Comparison of ENCODE assay signal across 11 cellular contexts in genomic region chr2:41720702-41721344, GRCh38.
DNase-seq lines count a peak whose midpoint lies in the region; ATAC-seq and TF ChIP-seq lines count a peak whose summit lies in the region.
"Had no signal": no experiment of that assay in that cellular context is flagged by ENCODE, and none has a peak within 500 bp of the region (broad histone marks: within the 10 kb centered on the region; RNA-seq: fewer than 3 reads in every experiment).

No MANE protein-coding gene starts in this region.

- peaks cover 0 to 15% (median 2%) of the 10 kb centered on the region in 7 donors for H3K4me1 Mint-ChIP-seq in naive thymus-derived CD4-positive, alpha-beta T cell

- no peak overlapping the region for H3K27ac ChIP-seq in naive thymus-derived CD4-positive, alpha-beta T cell (ENCODE audit: low read depth, low read length)
- H3K27ac ChIP-seq in Peyer's patch = no peak overlapping the region

- peaks cover 0 to 3% (median 0%) of the 10 kb centered on the region in 5 donors for H3K27me3 Mint-ChIP-seq in naive thymus-derived CD4-positive, alpha-beta T cell

- TF ChIP-seq CTCF in Peyer's patch (IDR thresholded peaks at IDR 0.05) = no peak

- no peaks in the 10 kb centered on the region for H3K9me3 Mint-ChIP-seq in activated naive CD4-positive, alpha-beta T cell treated with anti-CD3 and anti-CD28 coated beads, Interleukin-2, amount 50 U/mL, for 72 hours
- H3K9me3 Mint-ChIP-seq in naive thymus-derived CD4-positive, alpha-beta T cell = no peaks in the 10 kb centered on the region

- intact Hi-C loops in naive thymus-derived CD4-positive, alpha-beta T cell (cut with micrococcal nuclease) = no loop called here

- H3K4me3 ChIP-seq in naive thymus-derived CD4-positive, alpha-beta T cell (ENCODE audit: low read length) = no peak overlapping the region
- no peak overlapping the region for H3K4me3 ChIP-seq in Peyer's patch

- TF ChIP-seq POLR2A in Peyer's patch (IDR thresholded peaks at IDR 0.05) = no peak

- H3K27me3 ChIP-seq in naive thymus-derived CD4-positive, alpha-beta T cell (ENCODE audit: control insufficient read depth in 2 of 2, insufficient read depth in 2 of 2, low read length in 2 of 2) = no peaks in the 10 kb centered on the region
- H3K27me3 ChIP-seq in Peyer's patch = no peaks in the 10 kb centered on the region

- H3K27ac Mint-ChIP-seq in activated naive CD4-positive, alpha-beta T cell treated with anti-CD3 and anti-CD28 coated beads, Interleukin-2, amount 50 U/mL, for 72 hours = no peak overlapping the region
- H3K27ac Mint-ChIP-seq in naive thymus-derived CD4-positive, alpha-beta T cell = no peak overlapping the region

- H3K9me3 ChIP-seq in naive thymus-derived CD4-positive, alpha-beta T cell (ENCODE audit: control insufficient read depth in 2 of 3, low read length in 3 of 3) = no peaks in the 10 kb centered on the region
- H3K9me3 ChIP-seq in Peyer's patch = no peaks in the 10 kb centered on the region

- H3K36me3 Mint-ChIP-seq in activated naive CD4-positive, alpha-beta T cell treated with anti-CD3 and anti-CD28 coated beads, Interleukin-2, amount 50 U/mL, for 72 hours = no peaks in the 10 kb centered on the region
- H3K36me3 Mint-ChIP-seq in naive thymus-derived CD4-positive, alpha-beta T cell = no peaks in the 10 kb centered on the region

- peak overlapping the region in 1 of 10 donors; percentile 13 for H3K4me3 Mint-ChIP-seq in naive thymus-derived CD4-positive, alpha-beta T cell

- no peaks in the 10 kb centered on the region for H3K36me3 ChIP-seq in naive thymus-derived CD4-positive, alpha-beta T cell (ENCODE audit: control insufficient read depth in 2 of 3, insufficient read depth in 3 of 3, low read length in 3 of 3)
- H3K36me3 ChIP-seq in Peyer's patch = no peaks in the 10 kb centered on the region

- POLR2A ChIA-PET in naive thymus-derived CD4-positive, alpha-beta T cell (lab: Charles Lee) = no interaction called here

- no peaks in the 10 kb centered on the region for H3K4me1 ChIP-seq in naive thymus-derived CD4-positive, alpha-beta T cell (ENCODE audit: control insufficient read depth in 2 of 2, insufficient read depth in 2 of 2, low read length in 2 of 2)
- H3K4me1 ChIP-seq in Peyer's patch = no peaks in the 10 kb centered on the region

- ATAC-seq in GM18511 (IDR thresholded peaks at IDR 0.05; ENCODE audit: unreplicated experiment) (peak; percentile 29), left lobe of liver (peak; percentile 30)
- ATAC-seq in activated naive CD4-positive, alpha-beta T cell treated with anti-CD3 and anti-CD28 coated beads, Interleukin-2, amount 50 U/mL, for 72 hours = no peak
- ATAC-seq in naive thymus-derived CD4-positive, alpha-beta T cell = no peak
- ATAC-seq: stimulated activated naive CD8-positive, alpha-beta T cell treated with anti-CD3 and anti-CD28 coated beads, Interleukin-15, Interleukin-2, amounts not matched to agents 100 U/mL and 50 U/mL, for 24 hours had no signal

- CTCF ChIA-PET in naive thymus-derived CD4-positive, alpha-beta T cell (lab: Charles Lee) = no interaction called here

- DNase-seq in H4 (ENCODE audit: low spot score) (peak; percentile 24), M059J (ENCODE audit: low read depth) (peak; percentile 35), left lobe of liver (ENCODE audit: low spot score) (no peak), SHP77 (lab: John Stamatoyannopoulos, UW) (no peak), Peyer's patch (no peak)
- DNase-seq in activated naive CD4-positive, alpha-beta T cell treated with anti-CD3 and anti-CD28 coated beads, Interleukin-2, amount 50 U/mL, for 72 hours (ENCODE audit: low spot score in 2 of 2) = no peak
- DNase-seq in naive thymus-derived CD4-positive, alpha-beta T cell = no peak
- DNase-seq: DMS79; NCI-H524; stimulated activated naive CD8-positive, alpha-beta T cell treated with anti-CD3 and anti-CD28 coated beads, Interleukin-15, Interleukin-2, amounts not matched to agents 100 U/mL and 50 U/mL, for 24 hours had no signal

Comparison
In these comparisons a context has a peak if more than half of its experiments do, and no peak if none do; other contexts are left out.
1. ATAC-seq: peak in GM18511 (single experiment) and left lobe of liver (single experiment); none in activated naive CD4-positive, alpha-beta T cell treated with anti-CD3 and anti-CD28 coated beads, Interleukin-2, amount 50 U/mL, for 72 hours (0 of 2) and naive thymus-derived CD4-positive, alpha-beta T cell (single experiment).
2. DNase-seq: peak in H4 (single experiment) and M059J (single experiment); none in left lobe of liver (single experiment), SHP77 (0 of 2), activated naive CD4-positive, alpha-beta T cell treated with anti-CD3 and anti-CD28 coated beads, Interleukin-2, amount 50 U/mL, for 72 hours (0 of 2), naive thymus-derived CD4-positive, alpha-beta T cell (0 of 9) and Peyer's patch (0 of 3).